In the genomic region with DNA sequence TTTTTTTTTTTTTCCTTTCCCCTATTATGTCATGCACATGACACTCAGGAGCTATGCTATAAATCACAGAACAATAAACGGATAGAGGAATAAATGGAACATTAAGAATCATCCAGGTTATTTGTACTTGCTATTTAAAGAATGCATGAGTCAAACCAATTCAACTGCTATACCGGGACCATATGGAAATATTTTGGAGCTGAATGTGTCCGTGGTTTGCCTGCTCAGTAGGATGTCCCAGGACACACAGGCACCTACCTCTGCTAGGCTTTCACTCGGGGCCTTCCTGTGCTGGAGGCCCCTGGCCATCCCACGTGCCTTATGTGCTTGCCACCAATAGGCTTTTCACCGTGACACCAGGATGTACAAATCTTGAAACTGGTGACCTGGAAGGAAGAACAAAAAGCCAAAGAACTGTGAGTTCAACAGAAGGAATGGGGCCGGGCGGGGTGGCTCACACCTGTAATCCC, we compare ENCODE assay signal across 11 cellular contexts. TPM values are rescaled to one million over a fixed set of nuclear protein-coding genes. Genes with fewer than 3 reads are reported as not detected.
DNase-seq lines count a peak whose midpoint lies in the region; ATAC-seq, FAIRE-seq and TF ChIP-seq lines count a peak whose summit lies in the region.
"Had no signal": no experiment of that assay in that cellular context is flagged by ENCODE, and none has a peak within 500 bp of the region (broad histone marks: within the 10 kb centered on the region; RNA-seq: fewer than 3 reads in every experiment).

No MANE protein-coding gene starts in this region.

- H3K79me2 ChIP-seq in mammary epithelial cell (ENCODE audit: insufficient read depth, low read length): no peaks in the 10 kb centered on the region

- H3K4me3 ChIP-seq in mammary epithelial cell (replicated peaks in 1 of 3; ENCODE audit: insufficient read depth in 1 of 3, low read depth in 2 of 3, low read length in 3 of 3) (no peak overlapping the region), lower lobe of right lung (no peak overlapping the region), prostate gland (no peak overlapping the region)

- peak; percentile 82 for FAIRE-seq in HTR-8/SVneo (lab: Jason Lieb, UNC)

- no peaks in the 10 kb centered on the region for H4K20me1 ChIP-seq in mammary epithelial cell (ENCODE audit: insufficient read depth, low read length)

- H3K4me2 ChIP-seq in mammary epithelial cell (ENCODE audit: insufficient read depth, low read depth, low read length): no peak overlapping the region

- H3K36me3 ChIP-seq in mammary epithelial cell (ENCODE audit: insufficient read depth, low read length) (no peaks in the 10 kb centered on the region), lower lobe of right lung (no peaks in the 10 kb centered on the region), prostate gland (no peaks in the 10 kb centered on the region)

- peak; percentile 83 for DNase-seq in AG08395 (ENCODE audit: low spot score)
- peak; percentile 98 for DNase-seq in HTR-8/SVneo (ENCODE audit: insufficient read length, low spot score)
- DNase-seq in mammary epithelial cell: peak; percentile 96
- DNase-seq in lower lobe of right lung: no peak
- no peak for DNase-seq in SIG-M5 treated with dmso at 0.1 percent for 504 hours (lab: John Stamatoyannopoulos, UW; ENCODE audit: unreplicated experiment)
- no peak for DNase-seq in prostate gland (ENCODE audit: low spot score)
- DNase-seq in activated T-cell treated with anti-CD3 and anti-CD28 coated beads for 4 hours: no peak
- DNase-seq: hypothalamus; NCI-H2029 treated with DMSO at 0.1 percent for 48 hours; stimulated activated CD4-positive, alpha-beta T cell treated with anti-CD3 and anti-CD28 coated beads, Interleukin-4, amount 100 ng/mL, for 1 hour had no signal

- H3K9me3 ChIP-seq in mammary epithelial cell (replicated peaks; ENCODE audit: insufficient read depth, low read length) (no peaks in the 10 kb centered on the region), lower lobe of right lung (no peaks in the 10 kb centered on the region), prostate gland (no peaks in the 10 kb centered on the region)

- BruUV-seq in mammary epithelial cell (replicated peaks; lab: Mats Ljungman, UMichigan): no TSS peak

- in situ Hi-C loops in mammary epithelial cell (cut with MboI; ENCODE audit: low sequenced_read_pairs in 2 of 2): no loop called here

- H3K27ac ChIP-seq in mammary epithelial cell (ENCODE audit: insufficient read depth, low read depth, low read length): peak overlapping the region; percentile 93
- H3K27ac ChIP-seq in lower lobe of right lung: peak overlapping the region; percentile 81
- H3K27ac ChIP-seq in prostate gland: peak overlapping the region in 1 of 2 donors; percentile 76

- H3K27me3 ChIP-seq in mammary epithelial cell (ENCODE audit: insufficient read depth, low read length) (no peaks in the 10 kb centered on the region), lower lobe of right lung (ENCODE audit: low read depth) (no peaks in the 10 kb centered on the region), prostate gland (replicated peaks; ENCODE audit: insufficient read depth) (no peaks in the 10 kb centered on the region)

- CTCF ChIA-PET in mammary epithelial cell (lab: Charles Lee; ENCODE audit: low non-redundant PET): interaction anchor here (0.7 kb wide), 1 partner anchor 15 kb away, joined by 4 read pairs; a partner anchor contains a TSS

- intact Hi-C loops in mammary epithelial cell (cut with micrococcal nuclease): loop anchor here (1.0 to 5.0 kb wide), 2 partner anchors 15 to 162 kb away; a partner anchor contains a TSS
- intact Hi-C loops in lower lobe of right lung (cut with DNase I): no loop called here
- intact Hi-C loops in prostate gland (cut with DNase I): no loop called here

- H3K4me1 ChIP-seq in mammary epithelial cell (ENCODE audit: insufficient read depth, low read length) (peaks cover 67% of the 10 kb centered on the region), lower lobe of right lung (peaks cover 75% of the 10 kb centered on the region), prostate gland (replicated peaks) (peaks cover 9% of the 10 kb centered on the region)

- dilution Hi-C loops in mammary epithelial cell (cut with HindIII; ENCODE audit: low sequenced_read_pairs): no loop called here

- no peak overlapping the region for H2AFZ ChIP-seq in mammary epithelial cell (ENCODE audit: low read depth, low read length)

- TF ChIP-seq CTCF in mammary epithelial cell (conservative IDR thresholded peaks at IDR 0.05 in 1 of 2, IDR thresholded peaks at IDR 0.05 in 1 of 2; ENCODE audit: extremely low read depth in 1 of 2, insufficient read depth in 1 of 2, low read depth in 1 of 2, low read length in 2 of 2) (no peak), lower lobe of right lung (IDR thresholded peaks at IDR 0.05) (no peak), prostate gland (IDR thresholded peaks at IDR 0.05) (no peak)

- ATAC-seq in lower lobe of right lung: no peak
- ATAC-seq in HG03460 (IDR thresholded peaks at IDR 0.05; ENCODE audit: unreplicated experiment): no peak

- 14% methylated on average over 7 of the region's 8 CpGs for WGBS in mammary epithelial cell (ENCODE audit: low coverage, missing lambda C conversion rate)
- 60% methylated on average over 8 of the region's 8 CpGs for WGBS in prostate gland

- TF ChIP-seq POLR2A in prostate gland (IDR thresholded peaks at IDR 0.05): no peak

- no peak overlapping the region for H3K9ac ChIP-seq in mammary epithelial cell (ENCODE audit: insufficient read depth, low read length)

RNA-seq across cellular contexts. Expression of a gene that starts 15.3 kb away (rescaled TPM):
- total RNA-seq in mammary epithelial cell (10 to 100 TPM; 66.0 to 67.6 TPM), lower lobe of right lung (146 TPM), prostate gland (100 to 1,000 TPM in 1 of 2 donors, 10 to 100 TPM in 1; 39.9 to 175 TPM)
- 34.8 TPM for polyA plus RNA-seq in mammary epithelial cell
- polyA minus RNA-seq in mammary epithelial cell: 53.9 TPM

Comparison
In these comparisons a context has a peak if more than half of its experiments do, and no peak if none do; other contexts are left out.
1. DNase-seq: peak in AG08395 (single experiment), HTR-8/SVneo (single experiment) and mammary epithelial cell (single experiment); none in lower lobe of right lung (single experiment), SIG-M5 treated with dmso at 0.1 percent for 504 hours (single experiment), prostate gland (single experiment) and activated T-cell treated with anti-CD3 and anti-CD28 coated beads for 4 hours (single experiment).